2 cellular contexts compared by ENCODE assay signal in the genomic region with DNA sequence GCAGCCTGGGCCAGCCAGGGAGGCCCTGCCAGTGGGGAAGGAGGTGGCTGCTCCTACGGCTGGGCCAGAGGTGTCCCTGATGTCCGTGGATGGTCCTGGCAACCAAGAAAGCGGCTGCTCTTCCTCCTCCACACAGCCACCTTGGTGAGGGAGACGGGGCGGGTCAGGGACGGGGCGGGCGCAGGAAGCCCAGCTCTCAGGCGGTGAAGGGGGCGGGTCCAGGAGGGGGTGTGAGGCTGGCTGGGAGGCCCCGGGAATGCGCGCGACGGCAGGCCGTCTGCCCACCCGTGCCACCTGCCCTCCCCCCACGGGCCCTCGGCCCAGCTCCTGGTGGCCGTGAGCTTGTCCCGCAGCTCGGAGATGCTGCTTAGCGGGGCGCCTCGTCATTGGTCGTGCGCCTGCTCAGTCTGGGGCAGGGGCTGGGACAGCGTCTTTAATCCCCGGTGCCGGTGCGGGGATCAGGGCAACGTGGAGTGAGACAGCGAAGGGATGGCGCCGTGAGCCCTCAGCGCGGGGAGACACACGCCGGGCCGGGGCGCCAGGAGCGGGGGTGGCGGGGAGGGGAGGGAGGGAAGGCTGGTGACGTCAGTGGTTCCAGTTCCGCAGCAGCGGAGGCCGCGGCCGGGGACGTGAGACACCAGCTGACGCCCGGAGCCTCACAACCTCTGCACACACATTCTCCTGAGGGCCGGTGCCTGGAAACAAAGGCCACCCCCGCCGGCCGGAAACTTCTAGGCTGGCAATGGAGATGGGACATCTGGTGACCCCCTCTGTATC.
TF ChIP-seq lines count a peak whose summit lies in the region.

No MANE protein-coding gene starts in this region.

TF ChIP-seq in HEK293, 187 proteins besides CTCF, POLR2A, EP300 and RAD21 (continued from another document and continues in another):
- TF ChIP-seq, protein P1, sequence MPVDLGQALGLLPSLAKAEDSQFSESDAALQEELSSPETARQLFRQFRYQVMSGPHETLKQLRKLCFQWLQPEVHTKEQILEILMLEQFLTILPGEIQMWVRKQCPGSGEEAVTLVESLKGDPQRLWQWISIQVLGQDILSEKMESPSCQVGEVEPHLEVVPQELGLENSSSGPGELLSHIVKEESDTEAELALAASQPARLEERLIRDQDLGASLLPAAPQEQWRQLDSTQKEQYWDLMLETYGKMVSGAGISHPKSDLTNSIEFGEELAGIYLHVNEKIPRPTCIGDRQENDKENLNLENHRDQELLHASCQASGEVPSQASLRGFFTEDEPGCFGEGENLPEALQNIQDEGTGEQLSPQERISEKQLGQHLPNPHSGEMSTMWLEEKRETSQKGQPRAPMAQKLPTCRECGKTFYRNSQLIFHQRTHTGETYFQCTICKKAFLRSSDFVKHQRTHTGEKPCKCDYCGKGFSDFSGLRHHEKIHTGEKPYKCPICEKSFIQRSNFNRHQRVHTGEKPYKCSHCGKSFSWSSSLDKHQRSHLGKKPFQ (tag by site-specific recombination; IDR thresholded peaks at IDR 0.05), result no peak
- no peak for TF ChIP-seq ZNF768 (tag by site-specific recombination; IDR thresholded peaks at IDR 0.05)
- TF ChIP-seq ZNF10 (tag by site-specific recombination; IDR thresholded peaks at IDR 0.05), result 0 out of 2 replicates have a peak, but pooled peaks have one; percentile 10
- TF ChIP-seq ZFP69B (tag by site-specific recombination; IDR thresholded peaks at IDR 0.05), result no peak
- TF ChIP-seq, protein P2, sequence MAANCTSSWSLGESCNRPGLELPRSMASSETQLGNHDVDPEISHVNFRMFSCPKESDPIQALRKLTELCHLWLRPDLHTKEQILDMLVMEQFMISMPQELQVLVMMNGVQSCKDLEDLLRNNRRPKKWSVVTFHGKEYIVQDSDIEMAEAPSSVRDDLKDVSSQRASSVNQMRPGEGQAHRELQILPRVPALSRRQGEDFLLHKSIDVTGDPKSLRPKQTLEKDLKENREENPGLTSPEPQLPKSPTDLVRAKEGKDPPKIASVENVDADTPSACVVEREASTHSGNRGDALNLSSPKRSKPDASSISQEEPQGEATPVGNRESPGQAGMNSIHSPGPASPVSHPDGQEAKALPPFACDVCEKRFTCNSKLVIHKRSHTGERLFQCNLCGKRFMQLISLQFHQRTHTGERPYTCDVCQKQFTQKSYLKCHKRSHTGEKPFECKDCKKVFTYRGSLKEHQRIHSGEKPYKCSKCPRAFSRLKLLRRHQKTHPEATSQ (tag by site-specific recombination; IDR thresholded peaks at IDR 0.05), result no peak
- no peak for TF ChIP-seq ZNF610 (tag by site-specific recombination; IDR thresholded peaks at IDR 0.05; ENCODE audit: borderline replicate concordance)
- TF ChIP-seq, protein P3, sequence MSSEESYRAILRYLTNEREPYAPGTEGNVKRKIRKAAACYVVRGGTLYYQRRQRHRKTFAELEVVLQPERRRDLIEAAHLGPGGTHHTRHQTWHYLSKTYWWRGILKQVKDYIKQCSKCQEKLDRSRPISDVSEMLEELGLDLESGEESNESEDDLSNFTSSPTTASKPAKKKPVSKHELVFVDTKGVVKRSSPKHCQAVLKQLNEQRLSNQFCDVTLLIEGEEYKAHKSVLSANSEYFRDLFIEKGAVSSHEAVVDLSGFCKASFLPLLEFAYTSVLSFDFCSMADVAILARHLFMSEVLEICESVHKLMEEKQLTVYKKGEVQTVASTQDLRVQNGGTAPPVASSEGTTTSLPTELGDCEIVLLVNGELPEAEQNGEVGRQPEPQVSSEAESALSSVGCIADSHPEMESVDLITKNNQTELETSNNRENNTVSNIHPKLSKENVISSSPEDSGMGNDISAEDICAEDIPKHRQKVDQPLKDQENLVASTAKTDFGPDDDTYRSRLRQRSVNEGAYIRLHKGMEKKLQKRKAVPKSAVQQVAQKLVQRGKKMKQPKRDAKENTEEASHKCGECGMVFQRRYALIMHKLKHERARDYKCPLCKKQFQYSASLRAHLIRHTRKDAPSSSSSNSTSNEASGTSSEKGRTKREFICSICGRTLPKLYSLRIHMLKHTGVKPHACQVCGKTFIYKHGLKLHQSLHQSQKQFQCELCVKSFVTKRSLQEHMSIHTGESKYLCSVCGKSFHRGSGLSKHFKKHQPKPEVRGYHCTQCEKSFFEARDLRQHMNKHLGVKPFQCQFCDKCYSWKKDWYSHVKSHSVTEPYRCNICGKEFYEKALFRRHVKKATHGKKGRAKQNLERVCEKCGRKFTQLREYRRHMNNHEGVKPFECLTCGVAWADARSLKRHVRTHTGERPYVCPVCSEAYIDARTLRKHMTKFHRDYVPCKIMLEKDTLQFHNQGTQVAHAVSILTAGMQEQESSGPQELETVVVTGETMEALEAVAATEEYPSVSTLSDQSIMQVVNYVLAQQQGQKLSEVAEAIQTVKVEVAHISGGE (tag by site-specific recombination; conservative IDR thresholded peaks at IDR 0.05; ENCODE audit: low read depth), result 0 out of 2 replicates have a peak, but pooled peaks have one; percentile 34
- TF ChIP-seq ZNF354C (tag by site-specific recombination; IDR thresholded peaks at IDR 0.05; ENCODE audit: borderline replicate concordance, low read depth), result no peak
- no peak for TF ChIP-seq IKZF3 (tag by site-specific recombination; IDR thresholded peaks at IDR 0.05)
- no peak for TF ChIP-seq ZNF416 (tag by site-specific recombination; IDR thresholded peaks at IDR 0.05)
- TF ChIP-seq RBAK (tag by site-specific recombination; IDR thresholded peaks at IDR 0.05), result no peak
- no peak for TF ChIP-seq ZNF169 (tag by site-specific recombination; IDR thresholded peaks at IDR 0.05)
- TF ChIP-seq ZSCAN23 (tag by site-specific recombination; IDR thresholded peaks at IDR 0.05), result no peak
- no peak for TF ChIP-seq ZNF202 (tag by site-specific recombination; IDR thresholded peaks at IDR 0.05; ENCODE audit: borderline replicate concordance)
- no peak for TF ChIP-seq ZNF621 (tag by site-specific recombination; IDR thresholded peaks at IDR 0.05)
- TF ChIP-seq WT1 (tag by site-specific recombination; IDR thresholded peaks at IDR 0.05), result no peak
- 0 out of 2 replicates have a peak, but pooled peaks have one; percentile 45 for TF ChIP-seq ZBTB17 (tag by site-specific recombination; IDR thresholded peaks at IDR 0.05)
- TF ChIP-seq ZNF19 (tag by site-specific recombination; IDR thresholded peaks at IDR 0.05; ENCODE audit: low read depth), result no peak
- TF ChIP-seq, protein P4, sequence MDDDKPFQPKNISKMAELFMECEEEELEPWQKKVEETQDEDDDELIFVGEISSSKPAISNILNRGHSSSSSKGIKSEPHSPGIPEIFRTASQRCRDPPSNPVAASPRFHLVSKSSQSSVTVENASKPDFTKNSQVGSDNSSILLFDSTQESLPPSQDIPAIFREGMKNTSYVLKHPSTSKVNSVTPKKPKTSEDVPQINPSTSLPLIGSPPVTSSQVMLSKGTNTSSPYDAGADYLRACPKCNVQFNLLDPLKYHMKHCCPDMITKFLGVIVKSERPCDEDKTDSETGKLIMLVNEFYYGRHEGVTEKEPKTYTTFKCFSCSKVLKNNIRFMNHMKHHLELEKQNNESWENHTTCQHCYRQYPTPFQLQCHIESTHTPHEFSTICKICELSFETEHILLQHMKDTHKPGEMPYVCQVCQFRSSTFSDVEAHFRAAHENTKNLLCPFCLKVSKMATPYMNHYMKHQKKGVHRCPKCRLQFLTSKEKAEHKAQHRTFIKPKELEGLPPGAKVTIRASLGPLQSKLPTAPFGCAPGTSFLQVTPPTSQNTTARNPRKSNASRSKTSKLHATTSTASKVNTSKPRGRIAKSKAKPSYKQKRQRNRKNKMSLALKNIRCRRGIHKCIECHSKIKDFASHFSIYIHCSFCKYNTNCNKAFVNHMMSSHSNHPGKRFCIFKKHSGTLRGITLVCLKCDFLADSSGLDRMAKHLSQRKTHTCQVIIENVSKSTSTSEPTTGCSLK (tag by site-specific recombination; IDR thresholded peaks at IDR 0.05), result no peak

TF ChIP-seq in WTC11, 78 proteins besides CTCF, POLR2A, EP300 and RAD21 (continued from another document and continues in another):
- TF ChIP-seq FOXJ3 (CRISPR knock-in tag; IDR thresholded peaks at IDR 0.05; ENCODE audit: borderline replicate concordance) (no peak), JUN (CRISPR knock-in tag; IDR thresholded peaks at IDR 0.05) (no peak), CBFB (CRISPR knock-in tag; IDR thresholded peaks at IDR 0.05; ENCODE audit: low read depth) (no peak), ELF4 (CRISPR knock-in tag; IDR thresholded peaks at IDR 0.05; ENCODE audit: low read depth) (no peak), CDX4 (CRISPR knock-in tag; IDR thresholded peaks at IDR 0.05; ENCODE audit: borderline replicate concordance) (no peak), IRF2 (CRISPR knock-in tag; IDR thresholded peaks at IDR 0.05; ENCODE audit: borderline replicate concordance, low read depth) (no peak), EMX1 (CRISPR knock-in tag; IDR thresholded peaks at IDR 0.05) (no peak), NR2C2 (CRISPR knock-in tag; IDR thresholded peaks at IDR 0.05) (no peak), HMGA2 (CRISPR knock-in tag; IDR thresholded peaks at IDR 0.05) (no peak), E2F1 (CRISPR knock-in tag; IDR thresholded peaks at IDR 0.05) (0 out of 2 replicates have a peak, but pooled peaks have one; percentile 27), TP53 (CRISPR knock-in tag; IDR thresholded peaks at IDR 0.05) (no peak), SOX15 (CRISPR knock-in tag; IDR thresholded peaks at IDR 0.05) (no peak), FOXP1 (CRISPR knock-in tag; IDR thresholded peaks at IDR 0.05; ENCODE audit: borderline replicate concordance) (no peak)
- TF ChIP-seq, protein P5, sequence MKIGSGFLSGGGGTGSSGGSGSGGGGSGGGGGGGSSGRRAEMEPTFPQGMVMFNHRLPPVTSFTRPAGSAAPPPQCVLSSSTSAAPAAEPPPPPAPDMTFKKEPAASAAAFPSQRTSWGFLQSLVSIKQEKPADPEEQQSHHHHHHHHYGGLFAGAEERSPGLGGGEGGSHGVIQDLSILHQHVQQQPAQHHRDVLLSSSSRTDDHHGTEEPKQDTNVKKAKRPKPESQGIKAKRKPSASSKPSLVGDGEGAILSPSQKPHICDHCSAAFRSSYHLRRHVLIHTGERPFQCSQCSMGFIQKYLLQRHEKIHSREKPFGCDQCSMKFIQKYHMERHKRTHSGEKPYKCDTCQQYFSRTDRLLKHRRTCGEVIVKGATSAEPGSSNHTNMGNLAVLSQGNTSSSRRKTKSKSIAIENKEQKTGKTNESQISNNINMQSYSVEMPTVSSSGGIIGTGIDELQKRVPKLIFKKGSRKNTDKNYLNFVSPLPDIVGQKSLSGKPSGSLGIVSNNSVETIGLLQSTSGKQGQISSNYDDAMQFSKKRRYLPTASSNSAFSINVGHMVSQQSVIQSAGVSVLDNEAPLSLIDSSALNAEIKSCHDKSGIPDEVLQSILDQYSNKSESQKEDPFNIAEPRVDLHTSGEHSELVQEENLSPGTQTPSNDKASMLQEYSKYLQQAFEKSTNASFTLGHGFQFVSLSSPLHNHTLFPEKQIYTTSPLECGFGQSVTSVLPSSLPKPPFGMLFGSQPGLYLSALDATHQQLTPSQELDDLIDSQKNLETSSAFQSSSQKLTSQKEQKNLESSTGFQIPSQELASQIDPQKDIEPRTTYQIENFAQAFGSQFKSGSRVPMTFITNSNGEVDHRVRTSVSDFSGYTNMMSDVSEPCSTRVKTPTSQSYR (CRISPR knock-in tag; IDR thresholded peaks at IDR 0.05), result 0 out of 2 replicates have a peak, but pooled peaks have one; percentile 27
- TF ChIP-seq, protein P6, sequence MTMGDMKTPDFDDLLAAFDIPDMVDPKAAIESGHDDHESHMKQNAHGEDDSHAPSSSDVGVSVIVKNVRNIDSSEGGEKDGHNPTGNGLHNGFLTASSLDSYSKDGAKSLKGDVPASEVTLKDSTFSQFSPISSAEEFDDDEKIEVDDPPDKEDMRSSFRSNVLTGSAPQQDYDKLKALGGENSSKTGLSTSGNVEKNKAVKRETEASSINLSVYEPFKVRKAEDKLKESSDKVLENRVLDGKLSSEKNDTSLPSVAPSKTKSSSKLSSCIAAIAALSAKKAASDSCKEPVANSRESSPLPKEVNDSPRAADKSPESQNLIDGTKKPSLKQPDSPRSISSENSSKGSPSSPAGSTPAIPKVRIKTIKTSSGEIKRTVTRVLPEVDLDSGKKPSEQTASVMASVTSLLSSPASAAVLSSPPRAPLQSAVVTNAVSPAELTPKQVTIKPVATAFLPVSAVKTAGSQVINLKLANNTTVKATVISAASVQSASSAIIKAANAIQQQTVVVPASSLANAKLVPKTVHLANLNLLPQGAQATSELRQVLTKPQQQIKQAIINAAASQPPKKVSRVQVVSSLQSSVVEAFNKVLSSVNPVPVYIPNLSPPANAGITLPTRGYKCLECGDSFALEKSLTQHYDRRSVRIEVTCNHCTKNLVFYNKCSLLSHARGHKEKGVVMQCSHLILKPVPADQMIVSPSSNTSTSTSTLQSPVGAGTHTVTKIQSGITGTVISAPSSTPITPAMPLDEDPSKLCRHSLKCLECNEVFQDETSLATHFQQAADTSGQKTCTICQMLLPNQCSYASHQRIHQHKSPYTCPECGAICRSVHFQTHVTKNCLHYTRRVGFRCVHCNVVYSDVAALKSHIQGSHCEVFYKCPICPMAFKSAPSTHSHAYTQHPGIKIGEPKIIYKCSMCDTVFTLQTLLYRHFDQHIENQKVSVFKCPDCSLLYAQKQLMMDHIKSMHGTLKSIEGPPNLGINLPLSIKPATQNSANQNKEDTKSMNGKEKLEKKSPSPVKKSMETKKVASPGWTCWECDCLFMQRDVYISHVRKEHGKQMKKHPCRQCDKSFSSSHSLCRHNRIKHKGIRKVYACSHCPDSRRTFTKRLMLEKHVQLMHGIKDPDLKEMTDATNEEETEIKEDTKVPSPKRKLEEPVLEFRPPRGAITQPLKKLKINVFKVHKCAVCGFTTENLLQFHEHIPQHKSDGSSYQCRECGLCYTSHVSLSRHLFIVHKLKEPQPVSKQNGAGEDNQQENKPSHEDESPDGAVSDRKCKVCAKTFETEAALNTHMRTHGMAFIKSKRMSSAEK (CRISPR knock-in tag; IDR thresholded peaks at IDR 0.05; ENCODE audit: borderline replicate concordance), result no peak
